20 cellular contexts compared by ENCODE assay signal in genomic region chr7:66669088-66669487, GRCh38. TPM values are rescaled to one million over a fixed set of nuclear protein-coding genes. Genes with fewer than 3 reads are reported as not detected.
DNase-seq lines count a peak whose midpoint lies in the region; ATAC-seq and TF ChIP-seq lines count a peak whose summit lies in the region.
"Had no signal": no experiment of that assay in that cellular context is flagged by ENCODE, and none has a peak within 500 bp of the region (broad histone marks: within the 10 kb centered on the region; RNA-seq: fewer than 3 reads in every experiment).

No MANE protein-coding gene starts in this region.

- H3K4me3 ChIP-seq in WERI-Rb-1 (ENCODE audit: low read depth, low read length): no peak overlapping the region
- H3K4me3 ChIP-seq in neural progenitor cell: no peak overlapping the region
- H3K4me3 ChIP-seq: lung, upper lobe of left lung had no signal

- TF ChIP-seq CTCF in CD14-positive monocyte (IDR thresholded peaks at IDR 0.05) (no peak), WERI-Rb-1 (IDR thresholded peaks at IDR 0.05; ENCODE audit: low read depth, low read length) (no peak), neural progenitor cell (IDR thresholded peaks at IDR 0.05) (no peak)

- DNase-seq in CD14-positive monocyte (ENCODE audit: low spot score) (no peak), left cardiac atrium (peak; percentile 43), nucleus accumbens (lab: John Stamatoyannopoulos, UW) (peak in 52 of 56 donors; percentile 25 to 89 (median 70)), WERI-Rb-1 (no peak), neural progenitor cell (ENCODE audit: low spot score) (no peak)
- DNase-seq in activated naive CD8-positive, alpha-beta T cell treated with anti-CD3 and anti-CD28 coated beads for 36 hours: no peak
- no peak for DNase-seq in stimulated activated CD4-positive, alpha-beta T cell treated with anti-CD3 and anti-CD28 coated beads, Interleukin-4, amount 100 ng/mL, for 4 hours
- DNase-seq: CD4-positive, alpha-beta memory T cell; Kasumi-1; naive thymus-derived CD4-positive, alpha-beta T cell; NCI-H1417 treated with DMSO at 0.1 percent for 48 hours; NCI-H2227 treated with DMSO at 0.1 percent for 48 hours; stimulated activated CD4-positive, alpha-beta T cell treated with anti-CD3 and anti-CD28 coated beads, Interleukin-15, amount 100 ng/mL, for 24 hours; stimulated activated naive CD4-positive, alpha-beta T cell treated with Interleukin-2 at 50 U/mL for 16 hours; upper lobe of left lung had no signal

- H3K27ac ChIP-seq in WERI-Rb-1: no peak overlapping the region
- no peak overlapping the region for H3K27ac ChIP-seq in neural progenitor cell
- H3K27ac ChIP-seq: upper lobe of left lung, VCaP had no signal

- H3K4me3 Mint-ChIP-seq in CD14-positive monocyte: no peak overlapping the region
- no peak overlapping the region for H3K4me3 Mint-ChIP-seq in activated naive CD8-positive, alpha-beta T cell treated with anti-CD3 and anti-CD28 coated beads for 36 hours
- H3K4me3 Mint-ChIP-seq in neural progenitor cell: no peak overlapping the region
- H3K4me3 Mint-ChIP-seq: activated CD8-positive, alpha-beta T cell treated with anti-CD3 and anti-CD28 coated beads for 36 hours; activated T-helper 1 cell treated with anti-CD3 and anti-CD28 coated beads, Interleukin-12 subunit alpha, Interleukin-12 subunit beta, Interleukin-2, Interleukin-4 antibody, amounts not matched to agents 30 ng/mL and 10 ng/mL and 1 ng/mL, durations not matched to agents 14 hours and 24 hours and 36 hours; CD4-positive, alpha-beta memory T cell; naive thymus-derived CD4-positive, alpha-beta T cell had no signal

- H3K9me3 Mint-ChIP-seq in CD14-positive monocyte: peaks cover 0 to 3% (median 0%) of the 10 kb centered on the region in 7 donors
- no peaks in the 10 kb centered on the region for H3K9me3 Mint-ChIP-seq in activated naive CD8-positive, alpha-beta T cell treated with anti-CD3 and anti-CD28 coated beads for 36 hours
- H3K9me3 Mint-ChIP-seq in neural progenitor cell: no peaks in the 10 kb centered on the region
- H3K9me3 Mint-ChIP-seq: activated CD8-positive, alpha-beta T cell treated with anti-CD3 and anti-CD28 coated beads for 36 hours; activated T-helper 1 cell treated with anti-CD3 and anti-CD28 coated beads, Interleukin-12 subunit alpha, Interleukin-12 subunit beta, Interleukin-2, Interleukin-4 antibody, amounts not matched to agents 30 ng/mL and 10 ng/mL and 1 ng/mL, durations not matched to agents 14 hours and 24 hours and 36 hours; CD4-positive, alpha-beta memory T cell; naive thymus-derived CD4-positive, alpha-beta T cell had no signal

- H3K36me3 ChIP-seq in WERI-Rb-1 (no peaks in the 10 kb centered on the region), neural progenitor cell (no peaks in the 10 kb centered on the region)

- H3K36me3 Mint-ChIP-seq in CD14-positive monocyte (peaks cover 17 to 21% of the 10 kb centered on the region in 2 donors), neural progenitor cell (peaks cover 11% of the 10 kb centered on the region)
- peaks cover 2% of the 10 kb centered on the region for H3K36me3 Mint-ChIP-seq in activated naive CD8-positive, alpha-beta T cell treated with anti-CD3 and anti-CD28 coated beads for 36 hours

- peaks cover 19% of the 10 kb centered on the region for H3K79me2 ChIP-seq in neural progenitor cell (ENCODE audit: low read depth)

- H3K4me2 ChIP-seq in neural progenitor cell: no peak overlapping the region

- no peaks in the 10 kb centered on the region for H3F3A ChIP-seq in neural progenitor cell (ENCODE audit: low read depth)

- H4K20me1 ChIP-seq in neural progenitor cell (ENCODE audit: low read depth): peaks cover 37% of the 10 kb centered on the region

- H3K9ac ChIP-seq in neural progenitor cell: no peak overlapping the region

- H3K27me3 Mint-ChIP-seq in CD14-positive monocyte (ENCODE audit: low read depth in 3 of 3): peaks cover 0 to 2% (median 0%) of the 10 kb centered on the region in 3 donors
- no peaks in the 10 kb centered on the region for H3K27me3 Mint-ChIP-seq in activated naive CD8-positive, alpha-beta T cell treated with anti-CD3 and anti-CD28 coated beads for 36 hours
- H3K27me3 Mint-ChIP-seq in neural progenitor cell (ENCODE audit: insufficient read depth, low read depth): peaks cover 4% of the 10 kb centered on the region
- H3K27me3 Mint-ChIP-seq: activated CD8-positive, alpha-beta T cell treated with anti-CD3 and anti-CD28 coated beads for 36 hours; CD4-positive, alpha-beta memory T cell; naive thymus-derived CD4-positive, alpha-beta T cell had no signal

- H3K27ac Mint-ChIP-seq in CD14-positive monocyte: peak overlapping the region in 4 of 7 donors; percentile 7 to 85 (median 42)
- H3K27ac Mint-ChIP-seq in activated naive CD8-positive, alpha-beta T cell treated with anti-CD3 and anti-CD28 coated beads for 36 hours: peak overlapping the region; percentile 26
- H3K27ac Mint-ChIP-seq in neural progenitor cell: no peak overlapping the region
- H3K27ac Mint-ChIP-seq: activated T-helper 1 cell treated with anti-CD3 and anti-CD28 coated beads, Interleukin-12 subunit alpha, Interleukin-12 subunit beta, Interleukin-2, Interleukin-4 antibody, amounts not matched to agents 30 ng/mL and 10 ng/mL and 1 ng/mL, durations not matched to agents 14 hours and 24 hours and 36 hours had no signal

- no peaks in the 10 kb centered on the region for H3K4me1 ChIP-seq in neural progenitor cell
- H3K4me1 ChIP-seq: upper lobe of left lung had no signal

- H3K4me1 Mint-ChIP-seq in CD14-positive monocyte: peaks cover 2% of the 10 kb centered on the region
- H3K4me1 Mint-ChIP-seq in activated naive CD8-positive, alpha-beta T cell treated with anti-CD3 and anti-CD28 coated beads for 36 hours: peaks cover 2% of the 10 kb centered on the region
- no peaks in the 10 kb centered on the region for H3K4me1 Mint-ChIP-seq in neural progenitor cell

- no peak overlapping the region for H2AFZ ChIP-seq in neural progenitor cell (replicated peaks)

- H3K27me3 ChIP-seq in WERI-Rb-1 (ENCODE audit: insufficient read depth, low read depth, severe bottlenecking) (no peaks in the 10 kb centered on the region), neural progenitor cell (no peaks in the 10 kb centered on the region)
- H3K27me3 ChIP-seq: upper lobe of left lung had no signal

- no peaks in the 10 kb centered on the region for H3K9me3 ChIP-seq in WERI-Rb-1 (ENCODE audit: severe bottlenecking)
- no peaks in the 10 kb centered on the region for H3K9me3 ChIP-seq in neural progenitor cell (ENCODE audit: low read depth)
- H3K9me3 ChIP-seq: upper lobe of left lung had no signal

- intact Hi-C loops in CD14-positive monocyte (cut with micrococcal nuclease): no loop called here
- intact Hi-C loops in left cardiac atrium (cut with DNase I): no loop called here

- ATAC-seq in left cardiac atrium (peak in 1 of 2 donors; percentile 43), GM18517 (IDR thresholded peaks at IDR 0.05; ENCODE audit: unreplicated experiment) (no peak)
- ATAC-seq: activated CD8-positive, alpha-beta T cell treated with anti-CD3 and anti-CD28 coated beads for 36 hours; naive thymus-derived CD4-positive, alpha-beta T cell had no signal

RNA-seq across cellular contexts. Expression of gene KCTD7, which starts 40.4 kb away (rescaled TPM):
- polyA plus RNA-seq in CD14-positive monocyte: 1 to 10 TPM; 1.8 to 2.7 TPM
- total RNA-seq in activated naive CD8-positive, alpha-beta T cell treated with anti-CD3 and anti-CD28 coated beads for 36 hours: 1 to 10 TPM; 3.5 to 4.3 TPM
- total RNA-seq in left cardiac atrium (10 to 100 TPM in 1 of 2 donors, 1 to 10 TPM in 1; 9.2 to 11.3 TPM), neural progenitor cell (ENCODE audit: low replicate concordance) (9.2 and 18.8 TPM in 2 replicates)

Comparison
In these comparisons a context has a peak if more than half of its experiments do, and no peak if none do; other contexts are left out.
1. DNase-seq: peak in left cardiac atrium (single experiment) and nucleus accumbens (52 of 56); none in CD14-positive monocyte (single experiment), activated naive CD8-positive, alpha-beta T cell treated with anti-CD3 and anti-CD28 coated beads for 36 hours (single experiment), WERI-Rb-1 (single experiment), stimulated activated CD4-positive, alpha-beta T cell treated with anti-CD3 and anti-CD28 coated beads, Interleukin-4, amount 100 ng/mL, for 4 hours (0 of 2) and neural progenitor cell (single experiment).